In the genomic region with DNA sequence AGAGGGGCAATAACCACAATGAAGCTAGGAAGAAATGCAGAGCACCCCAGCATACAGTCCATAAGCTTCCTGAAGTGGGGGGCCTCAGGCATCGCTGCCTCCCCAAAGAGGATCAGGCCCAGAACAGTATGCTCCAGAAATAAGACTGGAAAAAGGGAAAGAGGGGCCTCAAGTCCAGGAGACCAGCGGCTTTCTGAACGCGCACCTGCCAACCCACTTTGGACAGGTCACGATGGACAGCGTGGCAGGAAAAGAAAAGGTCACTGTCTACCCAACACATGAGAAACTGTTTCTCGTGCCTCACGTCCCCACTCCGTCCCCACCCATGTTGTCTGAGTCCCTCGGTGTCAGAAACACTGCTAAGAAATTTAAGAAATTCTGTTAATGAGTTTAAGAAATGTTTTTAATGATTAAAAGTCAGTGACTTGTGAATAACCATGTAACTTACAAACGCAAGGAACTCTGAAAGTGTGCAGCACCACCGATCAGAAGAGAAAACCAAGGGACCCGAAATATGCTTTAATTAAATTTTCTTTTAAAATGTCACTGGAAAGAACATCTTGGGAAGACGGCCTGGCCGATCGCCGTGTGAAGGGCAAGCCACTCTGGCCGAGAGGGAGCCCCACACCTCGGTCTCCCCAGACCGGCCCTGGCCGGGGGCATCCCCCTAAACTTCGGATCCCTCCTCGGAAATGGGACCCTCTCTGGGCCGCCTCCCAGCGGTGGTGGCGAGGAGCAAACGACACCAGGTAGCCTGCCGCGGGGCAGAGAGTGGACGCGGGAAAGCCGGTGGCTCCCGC, we compare ENCODE assay signal across 8 cellular contexts. TPM values are rescaled to one million over a fixed set of nuclear protein-coding genes. Genes with fewer than 3 reads are reported as not detected.
DNase-seq lines count a peak whose midpoint lies in the region; ATAC-seq and FAIRE-seq lines count a peak whose summit lies in the region.

No MANE protein-coding gene starts in this region.

- peaks cover 35% of the 10 kb centered on the region for H3K27me3 Mint-ChIP-seq in T-helper 2 cell treated with Interferon-gamma antibody and Interleukin-4, amounts not matched to agents 5 μg/mL and 100 μg/mL, for 36 hours (ENCODE audit: low read depth)
- H3K27me3 Mint-ChIP-seq in activated T-helper 1 cell treated with anti-CD3 and anti-CD28 coated beads, Interleukin-12 subunit alpha, Interleukin-12 subunit beta, Interleukin-2, Interleukin-4 antibody, amounts not matched to agents 30 ng/mL and 10 ng/mL and 1 ng/mL, durations not matched to agents 14 hours and 24 hours and 36 hours (ENCODE audit: insufficient read depth) = peaks cover 57% of the 10 kb centered on the region

- peak overlapping the region; percentile 69 for H3K4me3 Mint-ChIP-seq in T-helper 2 cell treated with Interferon-gamma antibody and Interleukin-4, amounts not matched to agents 5 μg/mL and 100 μg/mL, for 36 hours
- H3K4me3 Mint-ChIP-seq in activated T-helper 1 cell treated with anti-CD3 and anti-CD28 coated beads, Interleukin-12 subunit alpha, Interleukin-12 subunit beta, Interleukin-2, Interleukin-4 antibody, amounts not matched to agents 30 ng/mL and 10 ng/mL and 1 ng/mL, durations not matched to agents 14 hours and 24 hours and 36 hours = peak overlapping the region; percentile 45

- no peak for FAIRE-seq in RCC 7860 (lab: Jason Lieb, UNC)

- peaks cover 6% of the 10 kb centered on the region for H3K4me1 Mint-ChIP-seq in T-helper 2 cell treated with Interferon-gamma antibody and Interleukin-4, amounts not matched to agents 5 μg/mL and 100 μg/mL, for 36 hours (ENCODE audit: low read depth)
- peaks cover 5% of the 10 kb centered on the region for H3K4me1 Mint-ChIP-seq in activated T-helper 1 cell treated with anti-CD3 and anti-CD28 coated beads, Interleukin-12 subunit alpha, Interleukin-12 subunit beta, Interleukin-2, Interleukin-4 antibody, amounts not matched to agents 30 ng/mL and 10 ng/mL and 1 ng/mL, durations not matched to agents 14 hours and 24 hours and 36 hours (ENCODE audit: low read depth)

- H3K27ac ChIP-seq in skin epidermis = peak overlapping the region in 11 of 21 experiments; percentile 4 to 78 (median 64)

- no peak for ATAC-seq in HG03039 (IDR thresholded peaks at IDR 0.05; ENCODE audit: unreplicated experiment)

- H3K9me3 Mint-ChIP-seq in T-helper 2 cell treated with Interferon-gamma antibody and Interleukin-4, amounts not matched to agents 5 μg/mL and 100 μg/mL, for 36 hours = no peaks in the 10 kb centered on the region
- no peaks in the 10 kb centered on the region for H3K9me3 Mint-ChIP-seq in activated T-helper 1 cell treated with anti-CD3 and anti-CD28 coated beads, Interleukin-12 subunit alpha, Interleukin-12 subunit beta, Interleukin-2, Interleukin-4 antibody, amounts not matched to agents 30 ng/mL and 10 ng/mL and 1 ng/mL, durations not matched to agents 14 hours and 24 hours and 36 hours

- peak overlapping the region in 6 of 7 experiments; percentile 22 to 77 (median 54) for H3K4me3 ChIP-seq in skin epidermis

- no peaks in the 10 kb centered on the region for H3K36me3 Mint-ChIP-seq in T-helper 2 cell treated with Interferon-gamma antibody and Interleukin-4, amounts not matched to agents 5 μg/mL and 100 μg/mL, for 36 hours (ENCODE audit: low read depth)
- no peaks in the 10 kb centered on the region for H3K36me3 Mint-ChIP-seq in activated T-helper 1 cell treated with anti-CD3 and anti-CD28 coated beads, Interleukin-12 subunit alpha, Interleukin-12 subunit beta, Interleukin-2, Interleukin-4 antibody, amounts not matched to agents 30 ng/mL and 10 ng/mL and 1 ng/mL, durations not matched to agents 14 hours and 24 hours and 36 hours (ENCODE audit: low read depth)

- H3K27ac Mint-ChIP-seq in T-helper 2 cell treated with Interferon-gamma antibody and Interleukin-4, amounts not matched to agents 5 μg/mL and 100 μg/mL, for 36 hours = no peak overlapping the region
- H3K27ac Mint-ChIP-seq in activated T-helper 1 cell treated with anti-CD3 and anti-CD28 coated beads, Interleukin-12 subunit alpha, Interleukin-12 subunit beta, Interleukin-2, Interleukin-4 antibody, amounts not matched to agents 30 ng/mL and 10 ng/mL and 1 ng/mL, durations not matched to agents 14 hours and 24 hours and 36 hours = no peak overlapping the region

- peak; percentile 20 for DNase-seq in T-helper 2 cell treated with Interferon-gamma antibody and Interleukin-4, amounts not matched to agents 5 μg/mL and 100 μg/mL, for 36 hours (ENCODE audit: low spot score)
- DNase-seq in T-helper 2 cell (no peak), hepatic stellate cell (ENCODE audit: low spot score) (peak; percentile 29), RCC 7860 (ENCODE audit: low spot score) (no peak), SHP77 (lab: John Stamatoyannopoulos, UW) (no peak)
- DNase-seq in activated T-helper 1 cell treated with anti-CD3 and anti-CD28 coated beads, Interleukin-12 subunit alpha, Interleukin-12 subunit beta, Interleukin-2, Interleukin-4 antibody, amounts not matched to agents 30 ng/mL and 10 ng/mL and 1 ng/mL, durations not matched to agents 14 hours and 24 hours and 36 hours (ENCODE audit: low spot score) = no peak

- intact Hi-C loops in activated T-helper 1 cell treated with anti-CD3 and anti-CD28 coated beads, Interleukin-12 subunit alpha, Interleukin-12 subunit beta, Interleukin-2, Interleukin-4 antibody, amounts not matched to agents 30 ng/mL and 10 ng/mL and 1 ng/mL, durations not matched to agents 14 hours and 24 hours and 36 hours (cut with micrococcal nuclease) = loop anchor here (5.0 kb wide), 1 partner anchor 100 kb away; no protein-coding TSS in a partner anchor

RNA-seq across cellular contexts. Expression of a gene that starts 1.7 kb away (rescaled TPM):
- 2.3 and 2.5 TPM in 2 replicates for total RNA-seq in activated T-helper 1 cell treated with anti-CD3 and anti-CD28 coated beads, Interleukin-12 subunit alpha, Interleukin-12 subunit beta, Interleukin-2, Interleukin-4 antibody, amounts not matched to agents 30 ng/mL and 10 ng/mL and 1 ng/mL, durations not matched to agents 14 hours and 24 hours and 36 hours

Comparison
In these comparisons a context has a peak if more than half of its experiments do, and no peak if none do; other contexts are left out.
1. DNase-seq: peak in T-helper 2 cell treated with Interferon-gamma antibody and Interleukin-4, amounts not matched to agents 5 μg/mL and 100 μg/mL, for 36 hours (single experiment) and hepatic stellate cell (single experiment); none in T-helper 2 cell (0 of 5), activated T-helper 1 cell treated with anti-CD3 and anti-CD28 coated beads, Interleukin-12 subunit alpha, Interleukin-12 subunit beta, Interleukin-2, Interleukin-4 antibody, amounts not matched to agents 30 ng/mL and 10 ng/mL and 1 ng/mL, durations not matched to agents 14 hours and 24 hours and 36 hours (single experiment), RCC 7860 (single experiment) and SHP77 (0 of 2).